20 cellular contexts compared by ENCODE assay signal in the genomic region with DNA sequence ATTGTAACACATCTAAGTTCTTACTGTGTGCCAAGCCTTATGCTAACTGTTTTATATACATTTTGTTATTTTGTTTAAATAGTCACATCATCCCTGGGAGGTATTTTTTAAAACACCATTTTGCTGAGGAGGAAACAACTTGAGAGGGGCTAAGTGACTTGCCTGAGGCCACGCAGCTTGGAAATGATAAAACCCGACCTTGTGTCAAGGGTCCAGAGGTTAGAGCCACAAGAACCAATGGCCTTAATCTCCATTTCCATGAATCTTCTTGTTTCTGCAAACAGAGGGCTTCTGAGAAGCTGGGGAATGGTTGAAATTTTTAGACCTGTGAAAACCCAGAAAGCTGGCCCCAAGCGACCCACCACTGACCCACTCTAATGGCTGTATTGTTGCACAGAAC.
"Had no signal": no experiment of that assay in that cellular context is flagged by ENCODE, and none has a peak within 500 bp of the region (broad histone marks: within the 10 kb centered on the region; RNA-seq: fewer than 3 reads in every experiment).

No MANE protein-coding gene starts in this region.

- H3K27me3 ChIP-seq: breast epithelium had no signal

- H3K4me2 ChIP-seq: KMS-11 had no signal

- H3K36me3 ChIP-seq: breast epithelium had no signal

- FAIRE-seq: TTC549 had no signal

- H3K9me3 ChIP-seq: breast epithelium had no signal

- DNase-seq: activated CD4-positive, alpha-beta memory T cell treated with anti-CD3 and anti-CD28 coated beads for 36 hours; activated CD4-positive, alpha-beta T cell treated with anti-CD3 and anti-CD28 coated beads, Interleukin-2, amount 10 ng/mL, durations not matched to agents 7 days and 5 days; activated CD4-positive, CD25-positive, alpha-beta regulatory T cell; activated CD8-positive, alpha-beta memory T cell treated with anti-CD3 and anti-CD28 coated beads, Interleukin-2, amount 50 U/mL, for 4 hours; activated gamma-delta T cell treated with Interleukin-2 at 50 U/mL for 16 hours; activated naive CD4-positive, alpha-beta T cell treated with anti-CD3 and anti-CD28 coated beads, Interleukin-2, amount 10 ng/mL, durations not matched to agents 7 days and 5 days; activated naive CD8-positive, alpha-beta T cell treated with anti-CD3 and anti-CD28 coated beads for 36 hours; activated T-cell treated with anti-CD3 and anti-CD28 coated beads, Interleukin-2, amount 50 U/mL, for 72 hours; NCI-H1092; NCI-H1930; NCI-H2171; NCI-H226; NCI-H82; T-cell; T-helper 2 cell; T1000 had no signal

- H3K27ac ChIP-seq: KMS-11, SK-N-MC had no signal

- H3K4me3 ChIP-seq: breast epithelium, SK-N-MC had no signal

- H3K9ac ChIP-seq: KMS-11 had no signal

- ATAC-seq: activated T-cell treated with anti-CD3 and anti-CD28 coated beads, Interleukin-2, amount 50 U/mL, for 72 hours; T-cell had no signal
